27 cellular contexts compared by ENCODE assay signal in the genomic region with DNA sequence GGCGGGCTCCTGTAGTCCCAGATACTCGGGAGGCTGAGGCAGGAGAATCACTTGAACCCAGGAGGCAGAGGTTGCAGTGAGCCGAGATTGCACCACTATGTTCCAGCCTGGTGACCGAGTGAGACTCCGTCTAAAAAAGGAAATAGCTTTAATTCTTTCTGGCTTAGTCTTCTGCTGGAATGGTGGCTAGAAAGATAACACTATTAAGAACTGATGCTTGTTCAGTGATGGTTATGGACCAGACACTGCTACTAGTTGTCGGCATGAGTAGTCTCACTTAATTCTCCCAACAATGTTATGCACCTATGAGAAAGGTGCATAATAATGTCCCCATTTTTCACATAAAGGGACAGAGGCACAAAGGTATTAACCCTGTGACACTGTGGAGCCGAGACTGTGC.
DNase-seq lines count a peak whose midpoint lies in the region; ATAC-seq and TF ChIP-seq lines count a peak whose summit lies in the region.
"Had no signal": no experiment of that assay in that cellular context is flagged by ENCODE, and none has a peak within 500 bp of the region (broad histone marks: within the 10 kb centered on the region; RNA-seq: fewer than 3 reads in every experiment).

No MANE protein-coding gene starts in this region.

- peak; percentile 17; the same call in 1 of the 3 replicates for ATAC-seq in SK-N-SH treated with all-trans-retinoic acid at 6 μM for 48 hours
- ATAC-seq: PC-3, Right ventricle myocardium inferior had no signal

- no peak overlapping the region for H3K27ac ChIP-seq in trophoblast cell (ENCODE audit: low read depth, low read length)
- H3K27ac ChIP-seq: SJCRH30 had no signal

- H3K23ac ChIP-seq in trophoblast cell (ENCODE audit: low read length) = no peak overlapping the region

- peak; percentile 19 for DNase-seq in ELR (ENCODE audit: low read depth)
- peak; percentile 76 for DNase-seq in choroid plexus epithelial cell (ENCODE audit: low read depth)
- DNase-seq in trophoblast cell = peak; percentile 8 to 57
- DNase-seq in cerebellum (ENCODE audit: low spot score) = no peak
- DNase-seq in lower leg skin (ENCODE audit: low spot score in 2 of 2) = no peak
- no peak for DNase-seq in activated CD4-positive, alpha-beta memory T cell treated with anti-CD3 and anti-CD28 coated beads for 36 hours
- DNase-seq: AML-193; C1 segment of cervical spinal cord; CD4-positive, alpha-beta memory T cell; COR-L47; DMS53; GF-D8; GOT3; KBM-7; MG63; NCI-H1105 treated with DMSO at 0.1 percent for 48 hours; NCI-H146; NCI-H1930; NCI-H446 treated with DMSO at 0.1 percent for 48 hours; NCI-H526; NCI-H82; NK-92 treated with Interleukin-12 subunit alpha and Interleukin-12 subunit beta, amount 100 ng/mL, for 24 hours; PC-3; SJCRH30 had no signal

- no peak overlapping the region for H3K9ac ChIP-seq in trophoblast cell (ENCODE audit: low read length)

- CTCF ChIA-PET in activated CD4-positive, alpha-beta memory T cell treated with anti-CD3 and anti-CD28 coated beads for 36 hours (lab: Charles Lee) = no interaction called here

- H3K27ac Mint-ChIP-seq in activated CD4-positive, alpha-beta memory T cell treated with anti-CD3 and anti-CD28 coated beads for 36 hours = no peak overlapping the region
- H3K27ac Mint-ChIP-seq: CD4-positive, alpha-beta memory T cell had no signal

- TF ChIP-seq POLR2A in lower leg skin (IDR thresholded peaks at IDR 0.05) = no peak

- WGBS in trophoblast cell (ENCODE audit: extremely low coverage, insufficient coverage, insufficient read length) = no CpG with 5 or more reads among the region's 7 CpGs
- WGBS in lower leg skin, 2 donors = 85 to 87% methylated on average over 7 of the region's 7 CpGs

- H3K4me2 ChIP-seq in trophoblast cell (ENCODE audit: low read length) = no peak overlapping the region

- no peak overlapping the region for H2BK5ac ChIP-seq in trophoblast cell (ENCODE audit: low read depth, low read length, poor library complexity)

- TF ChIP-seq CTCF in choroid plexus epithelial cell (conservative IDR thresholded peaks at IDR 0.05; ENCODE audit: low read depth, low read length) = no peak
- TF ChIP-seq CTCF in lower leg skin (IDR thresholded peaks at IDR 0.05) = no peak

- no peak overlapping the region for H3K18ac ChIP-seq in trophoblast cell (ENCODE audit: low read length)

- no peak overlapping the region for H4K12ac ChIP-seq in trophoblast cell (ENCODE audit: low read depth, low read length)

- H2BK12ac ChIP-seq in trophoblast cell (ENCODE audit: low read length) = no peak overlapping the region

- H3K4ac ChIP-seq in trophoblast cell (ENCODE audit: low read depth, low read length) = no peak overlapping the region

- no peaks in the 10 kb centered on the region for H3K27me3 ChIP-seq in trophoblast cell (ENCODE audit: insufficient read depth, low read length)
- H3K27me3 ChIP-seq: MG63, SJCRH30 had no signal

- H2AFZ ChIP-seq in trophoblast cell (ENCODE audit: insufficient read depth, low read length, poor library complexity) = no peak overlapping the region

- no peaks in the 10 kb centered on the region for H3K36me3 Mint-ChIP-seq in activated CD4-positive, alpha-beta memory T cell treated with anti-CD3 and anti-CD28 coated beads for 36 hours
- H3K36me3 Mint-ChIP-seq: CD4-positive, alpha-beta memory T cell had no signal

- H3K79me2 ChIP-seq in trophoblast cell (ENCODE audit: control insufficient read depth, insufficient read depth, low read length, poor library complexity) = no peaks in the 10 kb centered on the region

- no peak overlapping the region for H2AK5ac ChIP-seq in trophoblast cell (ENCODE audit: low read length)

- H2BK120ac ChIP-seq in trophoblast cell (ENCODE audit: insufficient read depth, low read length, poor library complexity) = no peak overlapping the region

- H3K14ac ChIP-seq in trophoblast cell (ENCODE audit: low read length) = no peak overlapping the region

- intact Hi-C loops in lower leg skin (cut with DNase I; ENCODE audit: low total_unique reads) = no loop called here
- intact Hi-C loops in activated CD4-positive, alpha-beta memory T cell treated with anti-CD3 and anti-CD28 coated beads for 36 hours (cut with micrococcal nuclease) = no loop called here

- H3K4me3 Mint-ChIP-seq in activated CD4-positive, alpha-beta memory T cell treated with anti-CD3 and anti-CD28 coated beads for 36 hours = no peak overlapping the region
- H3K4me3 Mint-ChIP-seq: CD4-positive, alpha-beta memory T cell had no signal

- no peaks in the 10 kb centered on the region for H3K9me3 ChIP-seq in trophoblast cell (ENCODE audit: insufficient read depth, low read depth, low read length)
- H3K9me3 ChIP-seq: HAP-1, MG63 had no signal

- H4K8ac ChIP-seq in trophoblast cell (ENCODE audit: low read depth, low read length) = no peak overlapping the region

- H3K9me3 Mint-ChIP-seq in activated CD4-positive, alpha-beta memory T cell treated with anti-CD3 and anti-CD28 coated beads for 36 hours = no peaks in the 10 kb centered on the region

- no peaks in the 10 kb centered on the region for H3K36me3 ChIP-seq in trophoblast cell (ENCODE audit: control insufficient read depth in 1 of 2, insufficient read depth in 2 of 2, low read length in 2 of 2)
- H3K36me3 ChIP-seq: HAP-1, MG63, SJCRH30 had no signal

- H3K4me1 ChIP-seq in trophoblast cell (ENCODE audit: control insufficient read depth in 1 of 2, insufficient read depth in 2 of 2, low read length in 2 of 2) = no peaks in the 10 kb centered on the region
- H3K4me1 ChIP-seq: HAP-1 had no signal

- no peaks in the 10 kb centered on the region for H3K4me1 Mint-ChIP-seq in activated CD4-positive, alpha-beta memory T cell treated with anti-CD3 and anti-CD28 coated beads for 36 hours (ENCODE audit: low read depth)
- H3K4me1 Mint-ChIP-seq: CD4-positive, alpha-beta memory T cell had no signal

- POLR2A ChIA-PET in activated CD4-positive, alpha-beta memory T cell treated with anti-CD3 and anti-CD28 coated beads for 36 hours (lab: Charles Lee) = no interaction called here

- no peak overlapping the region for H3K4me3 ChIP-seq in choroid plexus epithelial cell (ENCODE audit: low read depth, low read length)
- H3K4me3 ChIP-seq in trophoblast cell (ENCODE audit: low read depth, low read length) = no peak overlapping the region
- H3K4me3 ChIP-seq in lower leg skin (ENCODE audit: low read depth, poor library complexity, severe bottlenecking) = no peak overlapping the region
- H3K4me3 ChIP-seq: HAP-1, MG63, SJCRH30 had no signal

- H4K91ac ChIP-seq in trophoblast cell (ENCODE audit: low read depth, low read length) = no peak overlapping the region

- H3K27me3 Mint-ChIP-seq in activated CD4-positive, alpha-beta memory T cell treated with anti-CD3 and anti-CD28 coated beads for 36 hours = peaks cover 10% of the 10 kb centered on the region

- H3K79me1 ChIP-seq in trophoblast cell (ENCODE audit: low read length) = no peaks in the 10 kb centered on the region

TF ChIP-seq in SK-N-SH treated with all-trans-retinoic acid at 6 μM for 48 hours, 23 proteins besides CTCF, POLR2A, EP300 and RAD21 (continues in another document):
- TF ChIP-seq, protein P1, sequence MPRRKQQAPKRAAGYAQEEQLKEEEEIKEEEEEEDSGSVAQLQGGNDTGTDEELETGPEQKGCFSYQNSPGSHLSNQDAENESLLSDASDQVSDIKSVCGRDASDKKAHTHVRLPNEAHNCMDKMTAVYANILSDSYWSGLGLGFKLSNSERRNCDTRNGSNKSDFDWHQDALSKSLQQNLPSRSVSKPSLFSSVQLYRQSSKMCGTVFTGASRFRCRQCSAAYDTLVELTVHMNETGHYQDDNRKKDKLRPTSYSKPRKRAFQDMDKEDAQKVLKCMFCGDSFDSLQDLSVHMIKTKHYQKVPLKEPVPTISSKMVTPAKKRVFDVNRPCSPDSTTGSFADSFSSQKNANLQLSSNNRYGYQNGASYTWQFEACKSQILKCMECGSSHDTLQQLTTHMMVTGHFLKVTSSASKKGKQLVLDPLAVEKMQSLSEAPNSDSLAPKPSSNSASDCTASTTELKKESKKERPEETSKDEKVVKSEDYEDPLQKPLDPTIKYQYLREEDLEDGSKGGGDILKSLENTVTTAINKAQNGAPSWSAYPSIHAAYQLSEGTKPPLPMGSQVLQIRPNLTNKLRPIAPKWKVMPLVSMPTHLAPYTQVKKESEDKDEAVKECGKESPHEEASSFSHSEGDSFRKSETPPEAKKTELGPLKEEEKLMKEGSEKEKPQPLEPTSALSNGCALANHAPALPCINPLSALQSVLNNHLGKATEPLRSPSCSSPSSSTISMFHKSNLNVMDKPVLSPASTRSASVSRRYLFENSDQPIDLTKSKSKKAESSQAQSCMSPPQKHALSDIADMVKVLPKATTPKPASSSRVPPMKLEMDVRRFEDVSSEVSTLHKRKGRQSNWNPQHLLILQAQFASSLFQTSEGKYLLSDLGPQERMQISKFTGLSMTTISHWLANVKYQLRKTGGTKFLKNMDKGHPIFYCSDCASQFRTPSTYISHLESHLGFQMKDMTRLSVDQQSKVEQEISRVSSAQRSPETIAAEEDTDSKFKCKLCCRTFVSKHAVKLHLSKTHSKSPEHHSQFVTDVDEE (CRISPR knock-in tag; IDR thresholded peaks at IDR 0.05) = no peak
- no peak for TF ChIP-seq RARB (CRISPR knock-in tag; IDR thresholded peaks at IDR 0.05)
- TF ChIP-seq, protein P2, sequence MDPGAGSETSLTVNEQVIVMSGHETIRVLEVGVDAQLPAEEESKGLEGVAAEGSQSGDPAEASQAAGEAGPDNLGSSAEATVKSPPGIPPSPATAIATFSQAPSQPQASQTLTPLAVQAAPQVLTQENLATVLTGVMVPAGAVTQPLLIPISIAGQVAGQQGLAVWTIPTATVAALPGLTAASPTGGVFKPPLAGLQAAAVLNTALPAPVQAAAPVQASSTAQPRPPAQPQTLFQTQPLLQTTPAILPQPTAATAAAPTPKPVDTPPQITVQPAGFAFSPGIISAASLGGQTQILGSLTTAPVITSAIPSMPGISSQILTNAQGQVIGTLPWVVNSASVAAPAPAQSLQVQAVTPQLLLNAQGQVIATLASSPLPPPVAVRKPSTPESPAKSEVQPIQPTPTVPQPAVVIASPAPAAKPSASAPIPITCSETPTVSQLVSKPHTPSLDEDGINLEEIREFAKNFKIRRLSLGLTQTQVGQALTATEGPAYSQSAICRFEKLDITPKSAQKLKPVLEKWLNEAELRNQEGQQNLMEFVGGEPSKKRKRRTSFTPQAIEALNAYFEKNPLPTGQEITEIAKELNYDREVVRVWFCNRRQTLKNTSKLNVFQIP (CRISPR knock-in tag; IDR thresholded peaks at IDR 0.05; ENCODE audit: borderline replicate concordance, low read depth) = no peak
- no peak for TF ChIP-seq ARNTL (CRISPR knock-in tag; IDR thresholded peaks at IDR 0.05; ENCODE audit: borderline replicate concordance, low read depth)
- TF ChIP-seq ZC3H10 (CRISPR knock-in tag; IDR thresholded peaks at IDR 0.05) = no peak

Comparison
In these comparisons a context has a peak if more than half of its experiments do, and no peak if none do; other contexts are left out.
1. DNase-seq: peak in ELR (single experiment), choroid plexus epithelial cell (single experiment) and trophoblast cell (2 of 2); none in cerebellum (single experiment), lower leg skin (0 of 2) and activated CD4-positive, alpha-beta memory T cell treated with anti-CD3 and anti-CD28 coated beads for 36 hours (single experiment).